Comparison of ENCODE assay signal across 1 cellular context in genomic region chr1:155167166-155168104, GRCh38.
TF ChIP-seq lines count a peak whose summit lies in the region.

No MANE protein-coding gene starts in this region.

TF ChIP-seq in K562, 482 proteins besides CTCF, POLR2A, EP300 and RAD21 (continued from another document):
- TF ChIP-seq SIN3A (IDR thresholded peaks at IDR 0.05; ENCODE audit: borderline replicate concordance in 2 of 2, control insufficient read depth in 1 of 2, low read depth in 2 of 2, low read length in 2 of 2) (no peak), ZNF282 (CRISPR knock-in tag; IDR thresholded peaks at IDR 0.05) (no peak), ETV1 (tag; conservative IDR thresholded peaks at IDR 0.05; ENCODE audit: low read depth) (no peak), HDAC2 (IDR thresholded peaks at IDR 0.05) (0 out of 2 replicates have a peak, but pooled peaks have one; percentile 28), SMARCA4 (IDR thresholded peaks at IDR 0.05) (0 out of 2 replicates have a peak, but pooled peaks have one; percentile 31), ESRRA (IDR thresholded peaks at IDR 0.05; ENCODE audit: borderline replicate concordance, low read depth) (peak; percentile 37; the same call in 1 of the 2 replicates), HCFC1 (IDR thresholded peaks at IDR 0.05; ENCODE audit: low read depth, low read length) (0 out of 2 replicates have a peak, but pooled peaks have one; percentile 34), CXXC5 (CRISPR knock-in tag; IDR thresholded peaks at IDR 0.05) (peak; percentile 40), SP1 (CRISPR knock-in tag; IDR thresholded peaks at IDR 0.05) (peak; percentile 42; the same call in 1 of the 2 replicates), SNRNP70 (optimal IDR thresholded peaks at IDR 0.05; ENCODE audit: low read depth, low read length) (no peak), RERE (CRISPR knock-in tag; IDR thresholded peaks at IDR 0.05; ENCODE audit: borderline replicate concordance) (no peak), ARNT (IDR thresholded peaks at IDR 0.05) (0 out of 4 replicates have a peak, but pooled peaks of 1 of the 2 experiments have one; percentile 35), FOSL1 (tag; conservative IDR thresholded peaks at IDR 0.05) (peak; percentile 45; the same call in 1 of the 2 replicates)
- TF ChIP-seq, protein P1, sequence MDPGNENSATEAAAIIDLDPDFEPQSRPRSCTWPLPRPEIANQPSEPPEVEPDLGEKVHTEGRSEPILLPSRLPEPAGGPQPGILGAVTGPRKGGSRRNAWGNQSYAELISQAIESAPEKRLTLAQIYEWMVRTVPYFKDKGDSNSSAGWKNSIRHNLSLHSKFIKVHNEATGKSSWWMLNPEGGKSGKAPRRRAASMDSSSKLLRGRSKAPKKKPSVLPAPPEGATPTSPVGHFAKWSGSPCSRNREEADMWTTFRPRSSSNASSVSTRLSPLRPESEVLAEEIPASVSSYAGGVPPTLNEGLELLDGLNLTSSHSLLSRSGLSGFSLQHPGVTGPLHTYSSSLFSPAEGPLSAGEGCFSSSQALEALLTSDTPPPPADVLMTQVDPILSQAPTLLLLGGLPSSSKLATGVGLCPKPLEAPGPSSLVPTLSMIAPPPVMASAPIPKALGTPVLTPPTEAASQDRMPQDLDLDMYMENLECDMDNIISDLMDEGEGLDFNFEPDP (CRISPR knock-in tag; IDR thresholded peaks at IDR 0.05), result no peak
